In the genomic region with DNA sequence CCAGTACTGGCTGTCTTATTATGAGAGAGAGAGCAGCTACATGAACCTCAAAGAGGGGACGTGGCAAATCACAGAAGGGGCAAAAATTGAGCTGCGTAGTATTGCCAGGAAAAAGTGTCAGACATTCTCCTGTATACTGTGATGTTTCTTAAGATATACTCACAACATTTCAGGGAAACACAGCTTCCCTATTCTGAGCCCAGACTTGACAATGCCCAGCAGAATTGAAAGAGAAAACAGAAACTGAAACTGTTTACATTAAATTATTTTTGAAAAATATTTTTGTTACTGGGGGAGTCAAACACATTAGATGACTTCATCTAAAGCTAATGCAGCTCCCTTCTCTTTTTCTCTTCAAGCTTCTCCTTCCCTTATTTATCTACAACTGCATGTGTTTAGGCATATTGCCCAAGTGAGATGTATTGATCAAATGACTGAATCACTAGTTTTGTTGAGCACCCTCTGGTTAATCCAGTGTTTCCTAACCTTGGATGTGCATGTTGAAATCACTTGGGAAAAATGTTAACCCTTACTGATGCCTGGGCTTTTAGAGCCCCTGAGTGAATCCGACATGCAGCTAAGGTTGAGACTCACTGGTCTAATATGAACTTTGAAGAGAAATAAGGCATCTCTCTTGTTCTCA, we compare ENCODE assay signal across 12 cellular contexts. TPM values are rescaled to one million over a fixed set of nuclear protein-coding genes. Genes with fewer than 3 reads are reported as not detected.
DNase-seq lines count a peak whose midpoint lies in the region; ATAC-seq and TF ChIP-seq lines count a peak whose summit lies in the region.
"Had no signal": no experiment of that assay in that cellular context is flagged by ENCODE, and none has a peak within 500 bp of the region (broad histone marks: within the 10 kb centered on the region; RNA-seq: fewer than 3 reads in every experiment).

No MANE protein-coding gene starts in this region.

- H3K79me2 ChIP-seq in KMS-11 (ENCODE audit: insufficient read depth, low read depth), result no peaks in the 10 kb centered on the region

- TF ChIP-seq CTCF in KMS-11 (conservative IDR thresholded peaks at IDR 0.05; ENCODE audit: low read depth, low read length) (no peak), spleen (IDR thresholded peaks at IDR 0.05 in 8 of 11, conservative IDR thresholded peaks at IDR 0.05 in 3 of 11) (no peak)

- no peaks in the 10 kb centered on the region for H3K27me3 Mint-ChIP-seq in activated T-cell treated with anti-CD3 and anti-CD28 coated beads, Interleukin-2, amount 50 U/mL, for 24 hours

- no peak for TF ChIP-seq POLR2A in spleen (IDR thresholded peaks at IDR 0.05)

- 41 to 51% (median 44%) methylated on average over 3 of the region's 3 CpGs for WGBS in spleen, 5 donors

- no peaks in the 10 kb centered on the region for H4K20me1 ChIP-seq in KMS-11 (ENCODE audit: insufficient read depth)

- peaks cover 17% of the 10 kb centered on the region for H3K4me1 ChIP-seq in KMS-11 (ENCODE audit: low read depth, poor library complexity, severe bottlenecking)
- H3K4me1 ChIP-seq in spleen, result peaks cover 0 to 6% (median 1%) of the 10 kb centered on the region in 6 donors

- H3K27ac ChIP-seq in KMS-11, result no peak overlapping the region
- H3K27ac ChIP-seq in spleen, result peak overlapping the region in 5 of 8 donors; percentile 8 to 55 (median 25)

- H2AFZ ChIP-seq in KMS-11 (ENCODE audit: low read depth), result peak overlapping the region; percentile 26; the same call in 1 of the 2 replicates

- H3K9ac ChIP-seq in KMS-11, result no peak overlapping the region

- no peaks in the 10 kb centered on the region for H3K4me1 Mint-ChIP-seq in activated T-cell treated with anti-CD3 and anti-CD28 coated beads, Interleukin-2, amount 50 U/mL, for 24 hours (ENCODE audit: low read depth)
- H3K4me1 Mint-ChIP-seq: mesothelial cell of epicardium had no signal

- H3K36me3 ChIP-seq in KMS-11 (ENCODE audit: insufficient read depth) (no peaks in the 10 kb centered on the region), spleen (no peaks in the 10 kb centered on the region)

- no peak overlapping the region for H3K4me3 Mint-ChIP-seq in activated T-cell treated with anti-CD3 and anti-CD28 coated beads, Interleukin-2, amount 50 U/mL, for 24 hours
- H3K4me3 Mint-ChIP-seq: mesothelial cell of epicardium had no signal

- peak; percentile 71 for ATAC-seq in GM19328 (IDR thresholded peaks at IDR 0.05; ENCODE audit: unreplicated experiment)
- ATAC-seq in HG02759 (IDR thresholded peaks at IDR 0.05; ENCODE audit: unreplicated experiment), result peak; percentile 77

- H3K27ac Mint-ChIP-seq in activated T-cell treated with anti-CD3 and anti-CD28 coated beads, Interleukin-2, amount 50 U/mL, for 24 hours, result no peak overlapping the region
- H3K27ac Mint-ChIP-seq: mesothelial cell of epicardium had no signal

- no peaks in the 10 kb centered on the region for H3K36me3 Mint-ChIP-seq in activated T-cell treated with anti-CD3 and anti-CD28 coated beads, Interleukin-2, amount 50 U/mL, for 24 hours (ENCODE audit: low read depth)
- H3K36me3 Mint-ChIP-seq: mesothelial cell of epicardium had no signal

- H3K9me3 ChIP-seq in spleen, result no peaks in the 10 kb centered on the region

- peak overlapping the region; percentile 45; the same call in 1 of the 2 replicates for H3K4me2 ChIP-seq in KMS-11

- intact Hi-C loops in spleen (cut with DNase I; ENCODE audit: low total_unique reads), result no loop called here

- H3K27me3 ChIP-seq in KMS-11 (ENCODE audit: insufficient read depth, low read depth), result no peaks in the 10 kb centered on the region
- no peaks in the 10 kb centered on the region for H3K27me3 ChIP-seq in spleen (replicated peaks in 1 of 7)

- H3K4me3 ChIP-seq in KMS-11 (IDR thresholded peaks at IDR 0.05; ENCODE audit: insufficient read depth, low read depth, low read length) (no peak overlapping the region), spleen (no peak overlapping the region)

- DNase-seq in spleen (no peak), glomerular visceral epithelial cell (ENCODE audit: extremely low spot score) (no peak)
- DNase-seq in activated T-cell treated with anti-CD3 and anti-CD28 coated beads, Interleukin-2, amount 50 U/mL, for 1 hour, result no peak
- no peak for DNase-seq in activated T-cell treated with anti-CD3 and anti-CD28 coated beads, Interleukin-2, amount 50 U/mL, for 24 hours
- DNase-seq: hypothalamus, NCI-H1105, trophoblast cell had no signal

- no peaks in the 10 kb centered on the region for H3K9me3 Mint-ChIP-seq in activated T-cell treated with anti-CD3 and anti-CD28 coated beads, Interleukin-2, amount 50 U/mL, for 24 hours
- H3K9me3 Mint-ChIP-seq: mesothelial cell of epicardium had no signal

RNA-seq across cellular contexts. Expression of a gene that starts 39.5 kb away (rescaled TPM):
- 1 to 10 TPM in 2 of 7 donors, under 1 TPM in 5; 0.33 to 3.6 (median 0.60) TPM for total RNA-seq in spleen
- under 1 TPM; 0.16 to 0.38 (median 0.20) TPM for polyA plus RNA-seq in spleen
- total RNA-seq: T-helper 2 cell treated with Interferon-gamma antibody and Interleukin-4, amounts not matched to agents 100 ng/mL and 5 ng/mL, for 36 hours had no signal
